19 cellular contexts compared by ENCODE assay signal in the genomic region with DNA sequence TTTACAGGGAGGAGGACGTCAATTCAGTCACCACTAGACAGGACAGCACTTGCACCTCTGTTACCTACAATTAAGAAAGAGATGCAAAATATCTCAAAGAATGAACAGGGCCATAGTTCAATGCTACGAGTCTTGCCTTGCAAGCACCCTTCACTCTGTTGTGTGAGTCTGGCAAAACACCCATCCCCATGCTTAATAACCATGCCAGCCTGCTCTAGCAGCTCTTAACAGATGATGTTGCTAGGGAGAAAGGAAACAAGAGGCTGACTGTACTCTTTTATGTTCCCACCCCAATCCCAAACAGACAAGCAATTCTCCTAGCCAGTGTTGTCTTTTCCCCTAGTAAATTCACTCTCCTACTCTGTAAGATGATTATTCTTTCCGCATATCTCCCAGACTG. TPM values are rescaled to one million over a fixed set of nuclear protein-coding genes. Genes with fewer than 3 reads are reported as not detected.
DNase-seq lines count a peak whose midpoint lies in the region; ATAC-seq and TF ChIP-seq lines count a peak whose summit lies in the region.
"Had no signal": no experiment of that assay in that cellular context is flagged by ENCODE, and none has a peak within 500 bp of the region (broad histone marks: within the 10 kb centered on the region; RNA-seq: fewer than 3 reads in every experiment).

No MANE protein-coding gene starts in this region.

- H3K4me3 Mint-ChIP-seq in H9: no peak overlapping the region
- no peak overlapping the region for H3K4me3 Mint-ChIP-seq in effector memory CD8-positive, alpha-beta T cell
- H3K4me3 Mint-ChIP-seq: activated CD4-positive, alpha-beta memory T cell treated with anti-CD3 and anti-CD28 coated beads for 36 hours; activated T-cell treated with anti-CD3 and anti-CD28 coated beads, Interleukin-2, amount 50 U/mL, for 4 hours had no signal

- H2BK20ac ChIP-seq in H9 (ENCODE audit: low read depth, low read length, poor library complexity, severe bottlenecking): no peak overlapping the region

- H3K4me1 ChIP-seq in H9 (ENCODE audit: insufficient read depth, low read length): peaks cover 5% of the 10 kb centered on the region

- no peak overlapping the region for H2BK5ac ChIP-seq in H9 (ENCODE audit: insufficient read length, low read length)

- no peak for DNase-seq in H9
- peak in 49 of 56 donors; percentile 8 to 82 (median 55) for DNase-seq in amygdala (lab: John Stamatoyannopoulos, UW)
- DNase-seq in globus pallidus (ENCODE audit: low spot score): peak; percentile 95
- peak; percentile 93 for DNase-seq in putamen (ENCODE audit: low spot score)
- DNase-seq in NCI-H774 (lab: John Stamatoyannopoulos, UW): no peak
- no peak for DNase-seq in activated CD8-positive, alpha-beta memory T cell treated with anti-CD3 and anti-CD28 coated beads, Interleukin-2, amount 50 U/mL, for 48 hours
- no peak for DNase-seq in NCI-H1092 (lab: John Stamatoyannopoulos, UW)
- no peak for DNase-seq in effector memory CD8-positive, alpha-beta T cell
- DNase-seq: activated CD4-positive, alpha-beta memory T cell treated with anti-CD3 and anti-CD28 coated beads for 36 hours; activated T-cell treated with anti-CD3 and anti-CD28 coated beads, Interleukin-2, amount 50 U/mL, for 4 hours; Calu3; effector CD8-positive, alpha-beta T cell; GDM1; kidney glomerular epithelial cell; NCI-H1105 treated with DMSO at 0.1 percent for 48 hours; NK-92 treated with Interleukin-12 subunit alpha and Interleukin-12 subunit beta, amount 100 ng/mL, for 24 hours; stimulated activated CD4-positive, alpha-beta T cell treated with anti-CD3 and anti-CD28 coated beads, Interleukin-2, amount 100 ng/mL, for 48 hours had no signal

- H2AFZ ChIP-seq in H9 (ENCODE audit: low read length): no peak overlapping the region
- H2AFZ ChIP-seq: hepatocyte had no signal

- H2BK15ac ChIP-seq in H9 (ENCODE audit: low read depth, low read length): no peak overlapping the region

- no peak overlapping the region for H2AK5ac ChIP-seq in H9 (ENCODE audit: insufficient read length, low read length)

- no peak overlapping the region for H3K56ac ChIP-seq in H9 (ENCODE audit: insufficient read length, low read depth, low read length)

- peak overlapping the region; percentile 59 for H4K5ac ChIP-seq in H9 (ENCODE audit: insufficient read length, low read depth, low read length)

- no peaks in the 10 kb centered on the region for H3K9me3 Mint-ChIP-seq in H9
- H3K9me3 Mint-ChIP-seq in effector memory CD8-positive, alpha-beta T cell: no peaks in the 10 kb centered on the region
- H3K9me3 Mint-ChIP-seq: activated CD4-positive, alpha-beta memory T cell treated with anti-CD3 and anti-CD28 coated beads for 36 hours; activated T-cell treated with anti-CD3 and anti-CD28 coated beads, Interleukin-2, amount 50 U/mL, for 4 hours had no signal

- ATAC-seq in effector memory CD8-positive, alpha-beta T cell (replicated peaks): no peak
- ATAC-seq: activated T-cell treated with anti-CD3 and anti-CD28 coated beads, Interleukin-2, amount 50 U/mL, for 4 hours; GM12878 had no signal

- no peaks in the 10 kb centered on the region for H3K79me1 ChIP-seq in H9 (ENCODE audit: insufficient read depth, low read depth, low read length, poor library complexity, severe bottlenecking)

- no peak overlapping the region for H4K91ac ChIP-seq in H9 (ENCODE audit: insufficient read length, low read depth, low read length)

- no peaks in the 10 kb centered on the region for H3K9me3 ChIP-seq in H9 (ENCODE audit: control insufficient read depth, low read depth, low read length)

- no peak overlapping the region for H3T11ph ChIP-seq in H9 (ENCODE audit: low read length)

- H3K23ac ChIP-seq in H9 (ENCODE audit: insufficient read length, low read depth, low read length): no peak overlapping the region

- H3K27me3 ChIP-seq in H9 (ENCODE audit: insufficient read depth, low read length): no peaks in the 10 kb centered on the region
- H3K27me3 ChIP-seq: hepatocyte had no signal

- H3K27me3 Mint-ChIP-seq in H9 (ENCODE audit: low read depth): no peaks in the 10 kb centered on the region; the same call in 1 of the 2 replicates
- no peaks in the 10 kb centered on the region for H3K27me3 Mint-ChIP-seq in effector memory CD8-positive, alpha-beta T cell
- H3K27me3 Mint-ChIP-seq: activated CD4-positive, alpha-beta memory T cell treated with anti-CD3 and anti-CD28 coated beads for 36 hours had no signal

- no peak overlapping the region for H3K18ac ChIP-seq in H9 (ENCODE audit: insufficient read length, low read depth, low read length)

- WGBS in H9 (ENCODE audit: extremely low coverage, insufficient read length, low lambda C conversion rate): no CpG with 5 or more reads among the region's 3 CpGs

- no peak overlapping the region for H2BK12ac ChIP-seq in H9 (ENCODE audit: insufficient read length, low read depth, low read length)

- no peak overlapping the region for H3K4ac ChIP-seq in H9 (ENCODE audit: low read depth, low read length)

- H2BK120ac ChIP-seq in H9 (ENCODE audit: low read depth, low read length, poor library complexity, severe bottlenecking): no peak overlapping the region

- H3K27ac ChIP-seq in H9 (ENCODE audit: insufficient read length, low read depth, low read length): no peak overlapping the region
- H3K27ac ChIP-seq: hepatocyte had no signal

- no peaks in the 10 kb centered on the region; the same call in 1 of the 2 replicates for H3K79me2 ChIP-seq in H9 (ENCODE audit: insufficient read depth, low read length)
- H3K79me2 ChIP-seq: hepatocyte had no signal

- peaks cover 21 to 22% of the 10 kb centered on the region in 2 experiments for H3K4me1 Mint-ChIP-seq in H9
- peaks cover 26% of the 10 kb centered on the region in 2 donors for H3K4me1 Mint-ChIP-seq in effector memory CD8-positive, alpha-beta T cell (ENCODE audit: low read depth in 2 of 2)

- TF ChIP-seq CTCF in H9 (conservative IDR thresholded peaks at IDR 0.05): no peak

- H3K14ac ChIP-seq in H9 (ENCODE audit: insufficient read depth, low read length): no peak overlapping the region

- H4K8ac ChIP-seq in H9 (replicated peaks; ENCODE audit: insufficient read length, low read depth, low read length): no peak overlapping the region

- H3K36me3 Mint-ChIP-seq in H9 (ENCODE audit: insufficient read depth in 1 of 3, low read depth in 3 of 3): peaks cover 0 to 14% (median 9%) of the 10 kb centered on the region in 3 experiments; a peak in 4 of 7 replicates
- H3K36me3 Mint-ChIP-seq in effector memory CD8-positive, alpha-beta T cell (ENCODE audit: insufficient read depth): no peaks in the 10 kb centered on the region

- no peak overlapping the region for H3K4me2 ChIP-seq in H9 (ENCODE audit: insufficient read depth, insufficient read length, low read length)
- H3K4me2 ChIP-seq: hepatocyte had no signal

- H3K27ac Mint-ChIP-seq in H9: peak overlapping the region in 1 of 3 experiments; percentile 37; a peak in 3 of 7 replicates
- peak overlapping the region in 1 of 2 donors; percentile 1 for H3K27ac Mint-ChIP-seq in effector memory CD8-positive, alpha-beta T cell
- H3K27ac Mint-ChIP-seq: activated CD4-positive, alpha-beta memory T cell treated with anti-CD3 and anti-CD28 coated beads for 36 hours had no signal

- H3K23me2 ChIP-seq in H9 (ENCODE audit: insufficient read length, low read depth, low read length, poor library complexity, severe bottlenecking): peaks cover 3% of the 10 kb centered on the region

- no peak overlapping the region for H3K9ac ChIP-seq in H9 (ENCODE audit: extremely low read depth, insufficient read length, low read length)

- no peaks in the 10 kb centered on the region for H4K20me1 ChIP-seq in H9 (ENCODE audit: control insufficient read depth, insufficient read depth, insufficient read length)

RNA-seq across cellular contexts. Expression of gene CBR1, which starts 5.3 kb away (rescaled TPM):
- total RNA-seq in H9 (2021): 5.7 and 7.1 TPM in 2 replicates

RNA-seq across cellular contexts. Expression of gene SETD4, which starts 14.8 kb away (rescaled TPM):
- total RNA-seq in H9 (2021): 49.9 and 52.5 TPM in 2 replicates

RNA-seq across cellular contexts. Expression of gene CBR3, which starts 59.7 kb away (rescaled TPM):
- total RNA-seq in H9 (2021): 1.9 and 2.4 TPM in 2 replicates

Comparison
In these comparisons a context has a peak if more than half of its experiments do, and no peak if none do; other contexts are left out.
1. DNase-seq: peak in amygdala (49 of 56), globus pallidus (single experiment) and putamen (single experiment); none in H9 (single experiment), NCI-H774 (single experiment), activated CD8-positive, alpha-beta memory T cell treated with anti-CD3 and anti-CD28 coated beads, Interleukin-2, amount 50 U/mL, for 48 hours (single experiment), NCI-H1092 (single experiment) and effector memory CD8-positive, alpha-beta T cell (0 of 3).